Comparison of ENCODE assay signal across 8 cellular contexts in genomic region chr6:33577106-33577535, GRCh38. TPM values are rescaled to one million over a fixed set of nuclear protein-coding genes. Genes with fewer than 3 reads are reported as not detected.
DNase-seq lines count a peak whose midpoint lies in the region; ATAC-seq and TF ChIP-seq lines count a peak whose summit lies in the region.

No MANE protein-coding gene starts in this region.

- no peak overlapping the region for H3K4me2 ChIP-seq in H9 (ENCODE audit: insufficient read depth, insufficient read length, low read length)

- no peak overlapping the region for H3K23ac ChIP-seq in H9 (ENCODE audit: insufficient read length, low read depth, low read length)

- no peak overlapping the region for H2BK20ac ChIP-seq in H9 (ENCODE audit: low read depth, low read length, poor library complexity, severe bottlenecking)

- no peak overlapping the region for H3K56ac ChIP-seq in H9 (ENCODE audit: insufficient read length, low read depth, low read length)

- H2BK5ac ChIP-seq in H9 (ENCODE audit: insufficient read length, low read length): no peak overlapping the region

- no peak overlapping the region for H3T11ph ChIP-seq in H9 (ENCODE audit: low read length)

- ATAC-seq in sciatic nerve: peak; percentile 21
- no peak for ATAC-seq in GM18907 (IDR thresholded peaks at IDR 0.05; ENCODE audit: unreplicated experiment)
- ATAC-seq in HG03354 (IDR thresholded peaks at IDR 0.05; ENCODE audit: poor library complexity, severe bottlenecking, unreplicated experiment): no peak

- TF ChIP-seq CTCF in HL-60 (IDR thresholded peaks at IDR 0.05; ENCODE audit: insufficient read depth, low read length) (no peak), epithelial cell of esophagus (IDR thresholded peaks at IDR 0.05; ENCODE audit: insufficient read depth, low read depth, low read length, missing control alignments) (no peak), H9 (conservative IDR thresholded peaks at IDR 0.05) (no peak)

- no peak overlapping the region for H3K4ac ChIP-seq in H9 (ENCODE audit: low read depth, low read length)

- H2AK5ac ChIP-seq in H9 (ENCODE audit: insufficient read length, low read length): no peak overlapping the region

- H4K20me1 ChIP-seq in H9 (ENCODE audit: control insufficient read depth, insufficient read depth, insufficient read length): no peaks in the 10 kb centered on the region

- no peaks in the 10 kb centered on the region for H3K9me3 Mint-ChIP-seq in H9

- no peak overlapping the region for H2BK15ac ChIP-seq in H9 (ENCODE audit: low read depth, low read length)

- peaks cover 6 to 15% of the 10 kb centered on the region in 2 experiments; a peak in 3 of 4 replicates for H3K4me1 Mint-ChIP-seq in H9

- H3K4me3 Mint-ChIP-seq in H9: no peak overlapping the region; a peak in 1 of 5 replicates

- peaks cover 4% of the 10 kb centered on the region for H3K79me1 ChIP-seq in H9 (ENCODE audit: insufficient read depth, low read depth, low read length, poor library complexity, severe bottlenecking)

- no peaks in the 10 kb centered on the region for H3K27me3 Mint-ChIP-seq in H9 (ENCODE audit: low read depth)

- no peak overlapping the region for H2BK12ac ChIP-seq in H9 (ENCODE audit: insufficient read length, low read depth, low read length)

- H3K9ac ChIP-seq in H9 (ENCODE audit: extremely low read depth, insufficient read length, low read length): no peak overlapping the region

- WGBS in H9 (ENCODE audit: extremely low coverage, insufficient read length, low lambda C conversion rate): no CpG with 5 or more reads among the region's 9 CpGs

- no peak overlapping the region for H3K18ac ChIP-seq in H9 (ENCODE audit: insufficient read length, low read depth, low read length)

- H2BK120ac ChIP-seq in H9 (ENCODE audit: low read depth, low read length, poor library complexity, severe bottlenecking): no peak overlapping the region

- peak; percentile 71 to 85 for DNase-seq in HL-60 (ENCODE audit: low read depth in 1 of 2, low spot score in 1 of 2)
- peak; percentile 29 for DNase-seq in SKM-1 (lab: John Stamatoyannopoulos, UW; ENCODE audit: unreplicated experiment)
- peak; percentile 72 for DNase-seq in epithelial cell of esophagus (ENCODE audit: low read depth)
- no peak for DNase-seq in sciatic nerve (ENCODE audit: low spot score)
- DNase-seq in NCI-H774 (lab: John Stamatoyannopoulos, UW): no peak
- DNase-seq in H9: no peak

- H2AFZ ChIP-seq in H9 (ENCODE audit: low read length): no peak overlapping the region

- H3K27ac Mint-ChIP-seq in H9: no peak overlapping the region; a peak in 2 of 7 replicates

- no peak overlapping the region for H3K14ac ChIP-seq in H9 (ENCODE audit: insufficient read depth, low read length)

- H3K27me3 ChIP-seq in HL-60 (ENCODE audit: insufficient read depth, poor library complexity, severe bottlenecking) (no peaks in the 10 kb centered on the region), H9 (ENCODE audit: insufficient read depth, low read length) (no peaks in the 10 kb centered on the region)

- peaks cover 15 to 38% (median 29%) of the 10 kb centered on the region in 3 experiments for H3K36me3 Mint-ChIP-seq in H9 (ENCODE audit: insufficient read depth in 1 of 3, low read depth in 3 of 3)

- peak overlapping the region; percentile 76 for H3K27ac ChIP-seq in HL-60 (replicated peaks)
- H3K27ac ChIP-seq in H9 (ENCODE audit: insufficient read length, low read depth, low read length): no peak overlapping the region

- H4K5ac ChIP-seq in H9 (ENCODE audit: insufficient read length, low read depth, low read length): no peak overlapping the region

- H3K9me3 ChIP-seq in H9 (ENCODE audit: control insufficient read depth, low read depth, low read length): no peaks in the 10 kb centered on the region

- no peak overlapping the region for H4K91ac ChIP-seq in H9 (ENCODE audit: insufficient read length, low read depth, low read length)

- H3K23me2 ChIP-seq in H9 (ENCODE audit: insufficient read length, low read depth, low read length, poor library complexity, severe bottlenecking): peaks cover 5% of the 10 kb centered on the region

- no peak overlapping the region for H3K4me3 ChIP-seq in HL-60 (replicated peaks; ENCODE audit: insufficient read depth, low read length)
- no peak overlapping the region for H3K4me3 ChIP-seq in epithelial cell of esophagus (ENCODE audit: low read length)

- H3K79me2 ChIP-seq in H9 (ENCODE audit: insufficient read depth, low read length): no peaks in the 10 kb centered on the region; the same call in 1 of the 2 replicates

- intact Hi-C loops in sciatic nerve (cut with DNase I): loop anchor here (10.0 kb wide), 1 partner anchor 122 kb away; the partner anchor contains the start of gene ZBTB9

- no peaks in the 10 kb centered on the region for H3K4me1 ChIP-seq in H9 (ENCODE audit: insufficient read depth, low read length)

- no peak overlapping the region for H4K8ac ChIP-seq in H9 (replicated peaks; ENCODE audit: insufficient read length, low read depth, low read length)

RNA-seq across cellular contexts. Expression of gene BAK1, which starts 3.0 kb away (rescaled TPM):
- total RNA-seq in sciatic nerve (10.7 TPM), H9 (2021) (40.0 and 41.4 TPM in 2 replicates)

RNA-seq across cellular contexts. Expression of gene ITPR3, which starts 44.0 kb away (rescaled TPM):
- 88.6 TPM for total RNA-seq in sciatic nerve
- total RNA-seq in H9 (2021): 39.1 and 40.3 TPM in 2 replicates

Comparison
In these comparisons a context has a peak if more than half of its experiments do, and no peak if none do; other contexts are left out.
1. DNase-seq: peak in HL-60 (2 of 2), SKM-1 (single experiment) and epithelial cell of esophagus (single experiment); none in sciatic nerve (single experiment), NCI-H774 (single experiment) and H9 (single experiment).